In genomic region chr1:246213502-246213901, GRCh38 we compare ENCODE assay signal across 1 cellular context.
TF ChIP-seq lines count a peak whose summit lies in the region.

No MANE protein-coding gene starts in this region.

TF ChIP-seq in K562, 482 proteins besides CTCF, POLR2A, EP300 and RAD21 (continued from another document):
- 0 out of 2 replicates have a peak, but pooled peaks have one; percentile 30 for TF ChIP-seq KLF6 (CRISPR knock-in tag; IDR thresholded peaks at IDR 0.05; ENCODE audit: borderline replicate concordance)
- TF ChIP-seq CREB3 (tag; conservative IDR thresholded peaks at IDR 0.05; ENCODE audit: low read depth): 0 out of 2 replicates have a peak, but pooled peaks have one; percentile 47
- peak; percentile 51; the same call in 1 of the 2 replicates for TF ChIP-seq DDX20 (tag; IDR thresholded peaks at IDR 0.05; ENCODE audit: low read depth)
- no peak for TF ChIP-seq MCM2 (IDR thresholded peaks at IDR 0.05; ENCODE audit: low read depth)
- peak; percentile 60; the same call in 1 of the 2 replicates for TF ChIP-seq ZBTB9 (CRISPR knock-in tag; IDR thresholded peaks at IDR 0.05)
- no peak for TF ChIP-seq CBFA2T3 (IDR thresholded peaks at IDR 0.05)
- TF ChIP-seq ZNF133 (CRISPR knock-in tag; IDR thresholded peaks at IDR 0.05): peak; percentile 29; the same call in 1 of the 2 replicates
- TF ChIP-seq TEAD1 (CRISPR knock-in tag; IDR thresholded peaks at IDR 0.05): peak in 1 of 2 experiments; percentile 10; a peak in 1 of 4 replicates
- TF ChIP-seq HNRNPL (IDR thresholded peaks at IDR 0.05; ENCODE audit: low read depth, low read length): no peak
- TF ChIP-seq SPI1 (IDR thresholded peaks at IDR 0.05; ENCODE audit: borderline replicate concordance, low read depth, low read length): no peak
- peak; percentile 58; the same call in 1 of the 2 replicates for TF ChIP-seq ZNF589 (CRISPR knock-in tag; IDR thresholded peaks at IDR 0.05; ENCODE audit: low read depth)
- TF ChIP-seq ERF (CRISPR knock-in tag; IDR thresholded peaks at IDR 0.05): 0 out of 2 replicates have a peak, but pooled peaks have one; percentile 14
- TF ChIP-seq RREB1 (CRISPR knock-in tag; IDR thresholded peaks at IDR 0.05): 0 out of 2 replicates have a peak, but pooled peaks have one; percentile 54
- peak; percentile 51; the same call in 1 of the 2 replicates for TF ChIP-seq DMBX1 (CRISPR knock-in tag; IDR thresholded peaks at IDR 0.05; ENCODE audit: borderline replicate concordance)
